In the genomic region with DNA sequence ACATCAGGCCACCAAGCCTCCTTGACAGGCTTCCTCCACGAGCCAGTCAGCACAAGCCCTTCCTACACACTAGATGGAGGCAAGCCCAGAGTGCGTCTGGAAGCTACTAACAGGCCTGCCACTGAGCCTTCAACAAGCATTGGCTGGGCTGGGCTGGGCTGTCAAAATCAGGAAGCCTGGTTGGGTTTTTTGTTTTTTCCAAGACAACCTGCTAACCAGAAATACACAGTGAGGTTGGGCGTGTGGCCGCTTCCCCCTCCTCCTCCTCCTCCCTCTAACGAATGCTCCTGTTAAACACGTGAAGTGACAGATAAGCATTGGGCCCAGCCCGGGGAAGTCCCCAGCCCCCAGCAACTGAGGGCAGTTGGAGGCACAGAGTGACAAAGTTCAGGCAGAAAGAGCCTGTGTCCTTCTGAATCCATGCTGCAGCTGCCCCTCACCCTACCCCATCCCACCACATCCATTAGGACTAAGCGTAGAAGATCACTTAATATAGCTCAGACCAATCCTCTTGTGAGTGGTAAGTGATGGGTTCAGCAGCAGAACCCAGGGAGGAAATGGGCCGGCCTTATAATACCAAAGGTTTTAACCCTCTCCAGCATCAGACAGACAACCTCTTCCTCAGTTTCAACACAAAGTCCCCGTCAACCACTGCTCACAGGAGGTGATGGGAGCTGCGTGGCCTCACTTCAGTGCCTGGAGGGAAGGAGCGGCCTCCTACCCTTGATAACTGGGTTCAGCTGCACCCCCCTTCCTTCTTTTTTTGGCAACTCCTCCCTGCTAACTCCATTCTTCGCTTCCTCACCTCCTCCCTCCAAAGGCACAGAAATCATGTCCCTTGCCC, we compare ENCODE assay signal across 7 cellular contexts.
A peak's percentile ranks its signal among the peaks of the same experiment; 100 is the strongest.
DNase-seq lines count a peak whose midpoint lies in the region; ATAC-seq lines count a peak whose summit lies in the region.

No MANE protein-coding gene starts in this region.

- peak; percentile 49 for ATAC-seq in GM19035 (IDR thresholded peaks at IDR 0.05; ENCODE audit: unreplicated experiment)
- peak; percentile 38 for ATAC-seq in HG03460 (IDR thresholded peaks at IDR 0.05; ENCODE audit: unreplicated experiment)
- no peak for ATAC-seq in HG03095 (IDR thresholded peaks at IDR 0.05; ENCODE audit: unreplicated experiment)

- H3K27me3 Mint-ChIP-seq in T-helper 1 cell treated with Interleukin-12 subunit alpha and Interleukin-12 subunit beta and Interleukin-4 antibody, amounts not matched to agents 30 μg/mL and 1 μg/mL, for 36 hours (ENCODE audit: low read depth) = peaks cover 23% of the 10 kb centered on the region

- DNase-seq in anterior cingulate cortex (lab: John Stamatoyannopoulos, UW) (peak in 48 of 58 donors; percentile 11 to 80 (median 50)), inferior parietal cortex (ENCODE audit: extremely low spot score) (peak; percentile 45)
- DNase-seq in stimulated activated CD4-positive, alpha-beta T cell treated with anti-CD3 and anti-CD28 coated beads, Interleukin-1b, Interleukin-23, amount 100 ng/mL, for 1 hour (ENCODE audit: low read depth in 2 of 2) = peak; percentile 40 to 58

- H3K4me1 Mint-ChIP-seq in T-helper 1 cell treated with Interleukin-12 subunit alpha and Interleukin-12 subunit beta and Interleukin-4 antibody, amounts not matched to agents 30 μg/mL and 1 μg/mL, for 36 hours (ENCODE audit: low read depth) = peaks cover 48% of the 10 kb centered on the region

- peaks cover 45% of the 10 kb centered on the region for H3K36me3 Mint-ChIP-seq in T-helper 1 cell treated with Interleukin-12 subunit alpha and Interleukin-12 subunit beta and Interleukin-4 antibody, amounts not matched to agents 30 μg/mL and 1 μg/mL, for 36 hours (ENCODE audit: low read depth)

- peak overlapping the region; percentile 98 for H3K4me3 Mint-ChIP-seq in T-helper 1 cell treated with Interleukin-12 subunit alpha and Interleukin-12 subunit beta and Interleukin-4 antibody, amounts not matched to agents 30 μg/mL and 1 μg/mL, for 36 hours

- peak overlapping the region; percentile 97 for H3K27ac Mint-ChIP-seq in T-helper 1 cell treated with Interleukin-12 subunit alpha and Interleukin-12 subunit beta and Interleukin-4 antibody, amounts not matched to agents 30 μg/mL and 1 μg/mL, for 36 hours

- peaks cover 6% of the 10 kb centered on the region for H3K9me3 Mint-ChIP-seq in T-helper 1 cell treated with Interleukin-12 subunit alpha and Interleukin-12 subunit beta and Interleukin-4 antibody, amounts not matched to agents 30 μg/mL and 1 μg/mL, for 36 hours
